8 cellular contexts compared by ENCODE assay signal in genomic region chr2:64049633-64050220, GRCh38. TPM values are rescaled to one million over a fixed set of nuclear protein-coding genes. Genes with fewer than 3 reads are reported as not detected.
DNase-seq lines count a peak whose midpoint lies in the region; ATAC-seq and TF ChIP-seq lines count a peak whose summit lies in the region.

No MANE protein-coding gene starts in this region.

- no peak overlapping the region for H3K4me3 ChIP-seq in GM12864 (ENCODE audit: low read depth, low read length)

- DNase-seq in GM12864 (ENCODE audit: low read depth) (peak; percentile 75), HFFc6 (peak; percentile 58), NCI-H1092 treated with DMSO at 0.1 percent for 48 hours (lab: John Stamatoyannopoulos, UW) (peak; percentile 44), SKM-1 (lab: John Stamatoyannopoulos, UW; ENCODE audit: unreplicated experiment) (peak; percentile 51), Right ventricle myocardium superior (peak; percentile 50), retina (peak; percentile 67)
- peak; percentile 60 to 63 for DNase-seq in activated naive CD4-positive, alpha-beta T cell treated with anti-CD3 and anti-CD28 coated beads, Interleukin-2, amount 50 U/mL, for 72 hours (ENCODE audit: low spot score in 2 of 2)

- no peaks in the 10 kb centered on the region for H3K36me3 Mint-ChIP-seq in HFFc6 (ENCODE audit: low read depth)
- no peaks in the 10 kb centered on the region for H3K36me3 Mint-ChIP-seq in activated naive CD4-positive, alpha-beta T cell treated with anti-CD3 and anti-CD28 coated beads, Interleukin-2, amount 50 U/mL, for 72 hours

- peak; percentile 91 to 93 for ATAC-seq in activated naive CD4-positive, alpha-beta T cell treated with anti-CD3 and anti-CD28 coated beads, Interleukin-2, amount 50 U/mL, for 72 hours
- peak; percentile 93 for ATAC-seq in Right ventricle myocardium superior (ENCODE audit: poor library complexity)
- ATAC-seq in HG02970 (IDR thresholded peaks at IDR 0.05; ENCODE audit: low FRiP score, unreplicated experiment), result no peak

- peak; percentile 89 for TF ChIP-seq CTCF in GM12864 (IDR thresholded peaks at IDR 0.05; ENCODE audit: low read depth, low read length, missing control alignments)
- TF ChIP-seq CTCF in HFFc6 (IDR thresholded peaks at IDR 0.05), result peak; percentile 86

- intact Hi-C loops in Right ventricle myocardium superior (cut with DNase I), result loop anchor here (5.0 to 10.0 kb wide), 4 partner anchors 95 to 435 kb away; partner anchors contain the start of gene PELI1

- peaks cover 8% of the 10 kb centered on the region for H3K27me3 Mint-ChIP-seq in HFFc6 (ENCODE audit: insufficient read depth)

- no peaks in the 10 kb centered on the region for H3K9me3 Mint-ChIP-seq in HFFc6
- no peaks in the 10 kb centered on the region for H3K9me3 Mint-ChIP-seq in activated naive CD4-positive, alpha-beta T cell treated with anti-CD3 and anti-CD28 coated beads, Interleukin-2, amount 50 U/mL, for 72 hours

- H3K4me3 Mint-ChIP-seq in HFFc6, result no peak overlapping the region

- peaks cover 6% of the 10 kb centered on the region for H3K4me1 Mint-ChIP-seq in HFFc6 (ENCODE audit: low read depth)

- no peak overlapping the region; the same call in 1 of the 2 replicates for H3K27ac Mint-ChIP-seq in HFFc6
- peak overlapping the region; percentile 30 to 35 for H3K27ac Mint-ChIP-seq in activated naive CD4-positive, alpha-beta T cell treated with anti-CD3 and anti-CD28 coated beads, Interleukin-2, amount 50 U/mL, for 72 hours

RNA-seq across cellular contexts. Expression of gene VPS54, which starts 30.5 kb away (rescaled TPM):
- 10 to 100 TPM; 12.9 to 17.7 (median 15.0) TPM for total RNA-seq in HFFc6 (2021; fragmentation: NEBNext Ultra II Directional; extraction: Animal tissue kit (Norgen Biotek cat#: 25700))
- 10 to 100 TPM in 1 of 2 donors, 1 to 10 TPM in 1; 2.6 to 10.1 TPM for total RNA-seq in activated naive CD4-positive, alpha-beta T cell treated with anti-CD3 and anti-CD28 coated beads, Interleukin-2, amount 50 U/mL, for 72 hours
- 8.8 TPM for total RNA-seq in Right ventricle myocardium superior
